ENCODE assay signal across 20 cellular contexts in genomic region chr16:11262915-11263314, GRCh38. TPM values are rescaled to one million over a fixed set of nuclear protein-coding genes. Genes with fewer than 3 reads are reported as not detected.
"Had no signal": no experiment of that assay in that cellular context is flagged by ENCODE, and none has a peak within 500 bp of the region (broad histone marks: within the 10 kb centered on the region; RNA-seq: fewer than 3 reads in every experiment).

No MANE protein-coding gene starts in this region.

- FAIRE-seq: keratinocyte, urothelium cell line had no signal

- H3K27me3 ChIP-seq: body of pancreas, gastrocnemius medialis, heart right ventricle had no signal

- H3K36me3 ChIP-seq: gastrocnemius medialis, heart right ventricle, thoracic aorta had no signal

- H3K4me3 ChIP-seq: body of pancreas, gastrocnemius medialis, heart right ventricle, thoracic aorta had no signal

- ATAC-seq: body of pancreas, gastrocnemius medialis, heart right ventricle, left ventricle myocardium superior, SK-N-SH treated with all-trans-retinoic acid at 6 μM for 48 hours had no signal

- DNase-seq: activated CD4-positive, CD25-positive, alpha-beta regulatory T cell; activated effector memory CD4-positive, alpha-beta T cell treated with anti-CD3 and anti-CD28 coated beads, Interleukin-2, amount 50 U/mL, for 16 hours; amniotic stem cell; body of pancreas; central memory CD4-positive, alpha-beta T cell; cortex of kidney; effector CD8-positive, alpha-beta T cell; gastrocnemius medialis; heart right ventricle; left ventricle myocardium superior; mesendoderm; retina; stimulated activated CD4-positive, alpha-beta T cell treated with anti-CD3 and anti-CD28 coated beads, Interleukin-4, amount 100 ng/mL, for 1 hour had no signal

- H3K27ac ChIP-seq: body of pancreas, gastrocnemius medialis, heart right ventricle, thoracic aorta had no signal

- H3K9me3 ChIP-seq: body of pancreas, gastrocnemius medialis, heart right ventricle, thoracic aorta had no signal

- H3K9me3 Mint-ChIP-seq: stimulated activated naive CD8-positive, alpha-beta T cell treated with anti-CD3 and anti-CD28 coated beads, Interleukin-15, amount 100 ng/mL, for 72 hours had no signal

RNA-seq across cellular contexts. Expression of gene TNP2, which starts 6.2 kb away (rescaled TPM):
- total RNA-seq: body of pancreas; fibroblast of lung; gastrocnemius medialis; heart right ventricle; left ventricle myocardium superior; T-helper 2 cell treated with Interferon-gamma antibody and Interleukin-4, amounts not matched to agents 100 ng/mL and 5 ng/mL, for 36 hours; thoracic aorta had no signal
- polyA plus RNA-seq: fibroblast of lung, heart right ventricle, keratinocyte had no signal

RNA-seq across cellular contexts. Expression of gene PRM3, which starts 10.5 kb away (rescaled TPM):
- total RNA-seq: body of pancreas; fibroblast of lung; gastrocnemius medialis; heart right ventricle; left ventricle myocardium superior; T-helper 2 cell treated with Interferon-gamma antibody and Interleukin-4, amounts not matched to agents 100 ng/mL and 5 ng/mL, for 36 hours; thoracic aorta had no signal
- polyA plus RNA-seq: fibroblast of lung, heart right ventricle, keratinocyte had no signal

RNA-seq across cellular contexts. Expression of gene PRM2, which starts 13.4 kb away (rescaled TPM):
- total RNA-seq: body of pancreas; fibroblast of lung; gastrocnemius medialis; heart right ventricle; left ventricle myocardium superior; T-helper 2 cell treated with Interferon-gamma antibody and Interleukin-4, amounts not matched to agents 100 ng/mL and 5 ng/mL, for 36 hours; thoracic aorta had no signal
- polyA plus RNA-seq: fibroblast of lung, heart right ventricle, keratinocyte had no signal

RNA-seq across cellular contexts. Expression of gene PRM1, which starts 18.2 kb away (rescaled TPM):
- total RNA-seq: body of pancreas; fibroblast of lung; gastrocnemius medialis; heart right ventricle; left ventricle myocardium superior; T-helper 2 cell treated with Interferon-gamma antibody and Interleukin-4, amounts not matched to agents 100 ng/mL and 5 ng/mL, for 36 hours; thoracic aorta had no signal
- polyA plus RNA-seq: fibroblast of lung, heart right ventricle, keratinocyte had no signal
